In genomic region chr16:30527635-30528178, GRCh38 we compare ENCODE assay signal across 8 cellular contexts. TPM values are rescaled to one million over a fixed set of nuclear protein-coding genes. Genes with fewer than 3 reads are reported as not detected.
A peak's percentile ranks its signal among the peaks of the same experiment; 100 is the strongest.
DNase-seq lines count a peak whose midpoint lies in the region; ATAC-seq and TF ChIP-seq lines count a peak whose summit lies in the region.

No MANE protein-coding gene starts in this region.

- no peaks in the 10 kb centered on the region for H3K36me3 Mint-ChIP-seq in glutamatergic neuron (ENCODE audit: unreplicated experiment)

- H3K4me3 Mint-ChIP-seq in glutamatergic neuron (ENCODE audit: unreplicated experiment): peak overlapping the region; percentile 83

- peak; percentile 17 for DNase-seq in Daoy (ENCODE audit: low read depth)
- no peak for DNase-seq in WERI-Rb-1
- DNase-seq in glutamatergic neuron: no peak
- DNase-seq in skeletal muscle cell (ENCODE audit: low read depth): no peak
- no peak for DNase-seq in activated CD4-positive, alpha-beta T cell treated with anti-CD3 and anti-CD28 coated beads, Interleukin-2, amount 50 U/mL, for 48 hours

- H3K4me1 Mint-ChIP-seq in glutamatergic neuron (ENCODE audit: low read depth, unreplicated experiment): peaks cover 10% of the 10 kb centered on the region

- H3K27me3 Mint-ChIP-seq in glutamatergic neuron (ENCODE audit: unreplicated experiment): peaks cover 5% of the 10 kb centered on the region

- ATAC-seq in HG03378 (IDR thresholded peaks at IDR 0.05; ENCODE audit: unreplicated experiment) (peak; percentile 23), GM19324 (IDR thresholded peaks at IDR 0.05; ENCODE audit: low FRiP score, unreplicated experiment) (no peak), HG03108 (IDR thresholded peaks at IDR 0.05; ENCODE audit: unreplicated experiment) (no peak)

- H3K27ac Mint-ChIP-seq in glutamatergic neuron (ENCODE audit: unreplicated experiment): peak overlapping the region; percentile 86

- H3K27ac ChIP-seq in WERI-Rb-1: peak overlapping the region; percentile 70

- peaks cover 31% of the 10 kb centered on the region for H3K36me3 ChIP-seq in WERI-Rb-1

- no peaks in the 10 kb centered on the region for H3K9me3 ChIP-seq in WERI-Rb-1 (ENCODE audit: severe bottlenecking)

- peaks cover 9% of the 10 kb centered on the region for H3K9me3 Mint-ChIP-seq in glutamatergic neuron (ENCODE audit: unreplicated experiment)

- H3K4me3 ChIP-seq in WERI-Rb-1 (ENCODE audit: low read depth, low read length) (peak overlapping the region; percentile 21), skeletal muscle cell (ENCODE audit: low read depth, low read length) (peak overlapping the region; percentile 14)

- TF ChIP-seq CTCF in WERI-Rb-1 (IDR thresholded peaks at IDR 0.05; ENCODE audit: low read depth, low read length): no peak
- no peak for TF ChIP-seq CTCF in glutamatergic neuron (IDR thresholded peaks at IDR 0.05; ENCODE audit: partially characterized antibody, unreplicated experiment)

- H3K27me3 ChIP-seq in WERI-Rb-1 (ENCODE audit: insufficient read depth, low read depth, severe bottlenecking): no peaks in the 10 kb centered on the region

RNA-seq across cellular contexts. Expression of gene ZNF768, which starts 1.3 kb away (rescaled TPM):
- total RNA-seq in Daoy (2014; rRNA removed; shearing (Covaris generic)): 16.7 and 19.2 TPM in 2 replicates
- total RNA-seq in glutamatergic neuron (ENCODE audit: unreplicated experiment): 45.6 TPM

RNA-seq across cellular contexts. Expression of gene ZNF747, which starts 7.0 kb away (rescaled TPM):
- 5.5 and 6.9 TPM in 2 replicates for total RNA-seq in Daoy (2014; rRNA removed; shearing (Covaris generic))
- total RNA-seq in glutamatergic neuron (ENCODE audit: unreplicated experiment): 15.1 TPM

RNA-seq across cellular contexts. Expression of gene ZNF764, which starts 30.5 kb away (rescaled TPM):
- 3.3 and 4.4 TPM in 2 replicates for total RNA-seq in Daoy (2014; rRNA removed; shearing (Covaris generic))
- total RNA-seq in glutamatergic neuron (ENCODE audit: unreplicated experiment): 39.0 TPM

RNA-seq across cellular contexts. Expression of gene ZNF688, which starts 43.8 kb away (rescaled TPM):
- 7.1 and 15.5 TPM in 2 replicates for total RNA-seq in Daoy (2014; rRNA removed; shearing (Covaris generic))
- total RNA-seq in glutamatergic neuron (ENCODE audit: unreplicated experiment): 18.7 TPM

RNA-seq across cellular contexts. Expression of gene ITGAL, which starts 55.2 kb away (rescaled TPM):
- not detected in 2 replicates for total RNA-seq in Daoy (2014; rRNA removed; shearing (Covaris generic))
- total RNA-seq in glutamatergic neuron (ENCODE audit: unreplicated experiment): not detected
